Comparison of ENCODE assay signal across 1 cellular context in the genomic region with DNA sequence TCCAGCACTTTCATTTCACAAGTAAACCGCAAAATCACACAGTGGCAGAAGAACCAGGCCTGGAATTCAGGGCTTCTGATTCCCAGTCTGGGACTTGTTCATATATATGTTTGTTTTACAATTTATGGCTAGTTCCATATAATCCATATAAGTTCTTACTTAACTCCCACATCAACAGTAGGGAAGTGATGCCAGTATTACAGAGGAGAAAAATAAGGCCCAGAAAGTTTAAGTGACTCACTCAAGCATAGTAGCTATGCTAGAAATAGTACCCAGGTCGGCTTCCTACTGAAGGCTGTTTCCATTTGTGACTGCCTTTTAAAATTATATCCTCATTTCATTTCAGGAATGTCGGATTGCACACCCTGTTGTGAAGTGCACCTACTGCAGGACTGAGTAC.
TF ChIP-seq lines count a peak whose summit lies in the region.

No MANE protein-coding gene starts in this region.

TF ChIP-seq in HCT116, 20 proteins besides CTCF, POLR2A, EP300 and RAD21 (continued from another document):
- TF ChIP-seq, protein P1, sequence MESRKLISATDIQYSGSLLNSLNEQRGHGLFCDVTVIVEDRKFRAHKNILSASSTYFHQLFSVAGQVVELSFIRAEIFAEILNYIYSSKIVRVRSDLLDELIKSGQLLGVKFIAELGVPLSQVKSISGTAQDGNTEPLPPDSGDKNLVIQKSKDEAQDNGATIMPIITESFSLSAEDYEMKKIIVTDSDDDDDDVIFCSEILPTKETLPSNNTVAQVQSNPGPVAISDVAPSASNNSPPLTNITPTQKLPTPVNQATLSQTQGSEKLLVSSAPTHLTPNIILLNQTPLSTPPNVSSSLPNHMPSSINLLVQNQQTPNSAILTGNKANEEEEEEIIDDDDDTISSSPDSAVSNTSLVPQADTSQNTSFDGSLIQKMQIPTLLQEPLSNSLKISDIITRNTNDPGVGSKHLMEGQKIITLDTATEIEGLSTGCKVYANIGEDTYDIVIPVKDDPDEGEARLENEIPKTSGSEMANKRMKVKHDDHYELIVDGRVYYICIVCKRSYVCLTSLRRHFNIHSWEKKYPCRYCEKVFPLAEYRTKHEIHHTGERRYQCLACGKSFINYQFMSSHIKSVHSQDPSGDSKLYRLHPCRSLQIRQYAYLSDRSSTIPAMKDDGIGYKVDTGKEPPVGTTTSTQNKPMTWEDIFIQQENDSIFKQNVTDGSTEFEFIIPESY (IDR thresholded peaks at IDR 0.05; ENCODE audit: extremely low read depth, insufficient replicate concordance, low read length): no peak
- TF ChIP-seq SRF (IDR thresholded peaks at IDR 0.05; ENCODE audit: low read depth) (no peak), EGR1 (IDR thresholded peaks at IDR 0.05; ENCODE audit: low read depth) (no peak), SIN3A (IDR thresholded peaks at IDR 0.05; ENCODE audit: low read depth) (no peak)
